ENCODE assay signal across 12 cellular contexts in genomic region chr5:135356522-135357318, GRCh38. TPM values are rescaled to one million over a fixed set of nuclear protein-coding genes. Genes with fewer than 3 reads are reported as not detected.
DNase-seq lines count a peak whose midpoint lies in the region; ATAC-seq and FAIRE-seq lines count a peak whose summit lies in the region.
"Had no signal": no experiment of that assay in that cellular context is flagged by ENCODE, and none has a peak within 500 bp of the region (broad histone marks: within the 10 kb centered on the region; RNA-seq: fewer than 3 reads in every experiment).

No MANE protein-coding gene starts in this region.

- H3K36me3 ChIP-seq in small intestine (ENCODE audit: control insufficient read depth in 2 of 2, insufficient read depth in 2 of 2, low read length in 2 of 2) = peaks cover 4 to 19% of the 10 kb centered on the region in 2 donors

- H3K4me3 ChIP-seq in small intestine (ENCODE audit: low read depth in 1 of 2, low read length in 2 of 2) = no peak overlapping the region
- H3K4me3 ChIP-seq: SJSA1 had no signal

- no peaks in the 10 kb centered on the region for H3K9me3 ChIP-seq in small intestine (ENCODE audit: control insufficient read depth, low read depth)
- H3K9me3 ChIP-seq: neutrophil, SJSA1 had no signal

- no peak for FAIRE-seq in small intestine (lab: Jason Lieb, UNC)
- no peak for FAIRE-seq in RCC 7860 (lab: Jason Lieb, UNC)

- WGBS in small intestine, 3 donors = 34 to 41% (median 38%) methylated on average over 6 of the region's 6 CpGs

- ATAC-seq in GM18517 (IDR thresholded peaks at IDR 0.05; ENCODE audit: unreplicated experiment) = no peak
- ATAC-seq in GM21528 (IDR thresholded peaks at IDR 0.05; ENCODE audit: low FRiP score, unreplicated experiment) = no peak
- ATAC-seq in GM19455 (IDR thresholded peaks at IDR 0.05; ENCODE audit: unreplicated experiment) = no peak

- peaks cover 0 to 5% of the 10 kb centered on the region in 2 donors for H3K4me1 ChIP-seq in small intestine (ENCODE audit: control insufficient read depth in 2 of 2, insufficient read depth in 1 of 2, low read depth in 1 of 2, low read length in 1 of 2)

- no peaks in the 10 kb centered on the region for H3K27me3 ChIP-seq in small intestine (ENCODE audit: control insufficient read depth in 2 of 2, insufficient read depth in 2 of 2, low read length in 2 of 2)
- H3K27me3 ChIP-seq: neutrophil, SJSA1 had no signal

- peak overlapping the region in 1 of 2 donors; percentile 47 for H3K27ac ChIP-seq in small intestine (ENCODE audit: low read depth in 1 of 2, low read length in 1 of 2)
- H3K27ac ChIP-seq: neutrophil, SJSA1 had no signal

- peak; percentile 59 for DNase-seq in HCEC 1CT
- DNase-seq in cerebellar cortex (ENCODE audit: low spot score) = peak; percentile 35
- peak; percentile 92 for DNase-seq in iris pigment epithelial cell (ENCODE audit: low read depth)
- DNase-seq in small intestine = peak; percentile 46
- no peak for DNase-seq in RCC 7860 (ENCODE audit: low spot score)
- DNase-seq: DMS153, endodermal cell had no signal

RNA-seq across cellular contexts. Expression of gene MACROH2A1, which starts 42.3 kb away (rescaled TPM):
- 100 to 1,000 TPM; 154 to 223 (median 198) TPM for polyA plus RNA-seq in small intestine
